8 cellular contexts compared by ENCODE assay signal in the genomic region with DNA sequence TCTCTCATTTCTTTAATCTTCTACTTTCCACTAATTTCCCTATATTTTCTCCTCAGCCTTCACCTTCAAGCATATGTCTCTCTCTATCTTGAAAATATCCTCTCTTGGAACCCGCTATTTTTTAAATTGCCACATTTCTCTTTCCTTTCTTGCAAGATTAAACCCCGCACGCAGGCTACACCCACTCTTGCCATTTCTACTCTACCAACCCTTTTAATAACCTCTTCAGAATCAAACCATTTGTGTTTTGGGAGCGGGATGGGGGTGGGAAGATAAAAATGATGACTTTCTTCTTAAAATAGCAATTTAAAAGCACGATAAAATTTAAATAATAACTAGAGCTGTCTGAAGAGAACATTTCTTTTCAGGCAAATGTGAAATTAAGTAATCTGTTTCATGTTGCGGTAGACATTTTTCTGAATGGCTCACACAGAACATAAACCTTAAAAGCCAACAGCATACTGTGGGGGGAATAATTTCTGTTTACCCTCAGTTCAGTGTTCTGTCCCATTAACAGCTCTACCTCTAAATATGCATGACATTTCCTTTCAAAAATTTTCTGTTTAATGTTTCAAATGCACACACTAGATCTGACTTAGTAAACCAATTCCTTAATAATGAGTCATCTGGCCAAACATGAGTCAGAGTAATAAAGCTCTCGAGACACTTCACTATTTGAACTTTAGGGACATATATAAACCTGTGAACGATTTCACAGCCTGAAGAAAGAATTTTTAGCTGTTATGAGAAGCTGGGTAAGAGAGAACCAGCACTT. TPM values are rescaled to one million over a fixed set of nuclear protein-coding genes. Genes with fewer than 3 reads are reported as not detected.
DNase-seq lines count a peak whose midpoint lies in the region; ATAC-seq lines count a peak whose summit lies in the region.

No MANE protein-coding gene starts in this region.

- H3K27ac Mint-ChIP-seq in stimulated activated naive CD8-positive, alpha-beta T cell treated with anti-CD3 and anti-CD28 coated beads, Interleukin-15, amount 100 ng/mL, for 72 hours = no peak overlapping the region

- H3K4me3 ChIP-seq in right cardiac atrium (ENCODE audit: low read length) = no peak overlapping the region

- peak; percentile 57 for ATAC-seq in stimulated activated naive CD8-positive, alpha-beta T cell treated with anti-CD3 and anti-CD28 coated beads, Interleukin-15, amount 100 ng/mL, for 72 hours
- ATAC-seq in stimulated activated naive CD8-positive, alpha-beta T cell treated with anti-CD3 and anti-CD28 coated beads, Interleukin-15, Interleukin-2, amounts not matched to agents 100 U/mL and 50 U/mL, for 24 hours = no peak
- peak; percentile 62 to 66 for ATAC-seq in right cardiac atrium
- ATAC-seq in HG03439 (IDR thresholded peaks at IDR 0.05; ENCODE audit: unreplicated experiment) = no peak
- ATAC-seq in left lobe of liver = no peak
- no peak for ATAC-seq in HG02840 (IDR thresholded peaks at IDR 0.05; ENCODE audit: low FRiP score, unreplicated experiment)

- H3K27me3 ChIP-seq in right cardiac atrium (ENCODE audit: control insufficient read depth, insufficient read depth) = no peaks in the 10 kb centered on the region

- peaks cover 9 to 13% of the 10 kb centered on the region in 2 donors for H3K9me3 Mint-ChIP-seq in stimulated activated naive CD8-positive, alpha-beta T cell treated with anti-CD3 and anti-CD28 coated beads, Interleukin-15, amount 100 ng/mL, for 72 hours

- DNase-seq in stimulated activated naive CD8-positive, alpha-beta T cell treated with anti-CD3 and anti-CD28 coated beads, Interleukin-15, amount 100 ng/mL, for 72 hours = no peak
- DNase-seq in stimulated activated naive CD8-positive, alpha-beta T cell treated with anti-CD3 and anti-CD28 coated beads, Interleukin-15, Interleukin-2, amounts not matched to agents 100 U/mL and 50 U/mL, for 24 hours = no peak
- peak; percentile 85 for DNase-seq in SHP77 treated with DMSO at 0.1 percent for 48 hours (lab: John Stamatoyannopoulos, UW)
- DNase-seq in right cardiac atrium = no peak
- DNase-seq in left lobe of liver (ENCODE audit: low spot score) = no peak
- no peak for DNase-seq in stimulated activated CD4-positive, alpha-beta T cell treated with anti-CD3 and anti-CD28 coated beads, Interleukin-2, amount 100 ng/mL, for 48 hours

- WGBS in right cardiac atrium = 54% methylated on average over 8 of the region's 8 CpGs

- H3K4me1 Mint-ChIP-seq in stimulated activated naive CD8-positive, alpha-beta T cell treated with anti-CD3 and anti-CD28 coated beads, Interleukin-15, amount 100 ng/mL, for 72 hours = no peaks in the 10 kb centered on the region

- no peaks in the 10 kb centered on the region for H3K9me3 ChIP-seq in right cardiac atrium (ENCODE audit: control insufficient read depth, low read length)

- no peak overlapping the region for H3K27ac ChIP-seq in right cardiac atrium (ENCODE audit: low read length)

- no peaks in the 10 kb centered on the region for H3K27me3 Mint-ChIP-seq in stimulated activated naive CD8-positive, alpha-beta T cell treated with anti-CD3 and anti-CD28 coated beads, Interleukin-15, amount 100 ng/mL, for 72 hours

- no peak overlapping the region for H3K4me3 Mint-ChIP-seq in stimulated activated naive CD8-positive, alpha-beta T cell treated with anti-CD3 and anti-CD28 coated beads, Interleukin-15, amount 100 ng/mL, for 72 hours

- intact Hi-C loops in right cardiac atrium (cut with DNase I) = loop anchor here in 1 of 4 donors (10.0 kb wide), 1 partner anchor 116 kb away; no protein-coding TSS in a partner anchor

- no peaks in the 10 kb centered on the region for H3K4me1 ChIP-seq in right cardiac atrium (ENCODE audit: control insufficient read depth, insufficient read depth, low read length)

RNA-seq across cellular contexts. Expression of a gene that starts 20.5 kb away (rescaled TPM):
- total RNA-seq in right cardiac atrium (1 to 10 TPM; 4.6 to 8.7 (median 5.9) TPM), left lobe of liver (2.2 TPM)
- polyA plus RNA-seq in right cardiac atrium = 1.8 TPM

Comparison
In these comparisons a context has a peak if more than half of its experiments do, and no peak if none do; other contexts are left out.
1. ATAC-seq: peak in stimulated activated naive CD8-positive, alpha-beta T cell treated with anti-CD3 and anti-CD28 coated beads, Interleukin-15, amount 100 ng/mL, for 72 hours (single experiment) and right cardiac atrium (2 of 2); none in stimulated activated naive CD8-positive, alpha-beta T cell treated with anti-CD3 and anti-CD28 coated beads, Interleukin-15, Interleukin-2, amounts not matched to agents 100 U/mL and 50 U/mL, for 24 hours (single experiment), HG03439 (single experiment), left lobe of liver (single experiment) and HG02840 (single experiment).